1 cellular context compared by ENCODE assay signal in genomic region chr10:25016349-25017246, GRCh38.
TF ChIP-seq lines count a peak whose summit lies in the region.

Gene THNSL1, plus strand, starts transcription at chr10:25016612. Its CDS starts 6,612 bp downstream, at chr10:25023224.

TF ChIP-seq in GM12878, 131 proteins besides CTCF, POLR2A, EP300 and RAD21 (continued from another document and continues in another):
- TF ChIP-seq ZBTB33 (IDR thresholded peaks at IDR 0.05) (peak; percentile 74), ZBTB40 (IDR thresholded peaks at IDR 0.05; ENCODE audit: borderline replicate concordance) (no peak; the same call in 1 of the 2 replicates), SIX5 (IDR thresholded peaks at IDR 0.05; ENCODE audit: low read depth, low read length, severe bottlenecking) (no peak), E4F1 (IDR thresholded peaks at IDR 0.05; ENCODE audit: borderline replicate concordance, partially characterized antibody) (no peak), FOXK2 (IDR thresholded peaks at IDR 0.05) (no peak), CBX5 (IDR thresholded peaks at IDR 0.05; ENCODE audit: low read depth) (no peak), TARDBP (IDR thresholded peaks at IDR 0.05; ENCODE audit: borderline replicate concordance) (peak; percentile 55; the same call in 1 of the 2 replicates), BCLAF1 (IDR thresholded peaks at IDR 0.05) (no peak), BMI1 (IDR thresholded peaks at IDR 0.05; ENCODE audit: borderline replicate concordance) (no peak), MYC (IDR thresholded peaks at IDR 0.05; ENCODE audit: insufficient read depth, insufficient read length, insufficient replicate concordance, low read length, severe bottlenecking) (peak; percentile 55), SP1 (IDR thresholded peaks at IDR 0.05; ENCODE audit: low read depth, low read length) (no peak), NKRF (conservative IDR thresholded peaks at IDR 0.05) (peak; percentile 81), SMARCA5 (IDR thresholded peaks at IDR 0.05) (no peak), ZBTB11 (CRISPR knock-in tag; IDR thresholded peaks at IDR 0.05) (no peak), ZBED1 (IDR thresholded peaks at IDR 0.05; ENCODE audit: borderline replicate concordance) (no peak), FOS (IDR thresholded peaks at IDR 0.05; ENCODE audit: borderline replicate concordance, extremely low read depth, insufficient read length) (no peak), JUNB (IDR thresholded peaks at IDR 0.05) (no peak), WRNIP1 (IDR thresholded peaks at IDR 0.05; ENCODE audit: borderline replicate concordance, low read depth, low read length) (no peak), ESRRA (IDR thresholded peaks at IDR 0.05; ENCODE audit: low read length) (no peak), SMAD5 (IDR thresholded peaks at IDR 0.05; ENCODE audit: low read depth) (peak; percentile 89), IRF3 (IDR thresholded peaks at IDR 0.05) (no peak), ZBTB4 (CRISPR knock-in tag; IDR thresholded peaks at IDR 0.05) (no peak), HDGF (IDR thresholded peaks at IDR 0.05) (0 out of 2 replicates have a peak, but pooled peaks have one; percentile 17)
- TF ChIP-seq, protein P1, sequence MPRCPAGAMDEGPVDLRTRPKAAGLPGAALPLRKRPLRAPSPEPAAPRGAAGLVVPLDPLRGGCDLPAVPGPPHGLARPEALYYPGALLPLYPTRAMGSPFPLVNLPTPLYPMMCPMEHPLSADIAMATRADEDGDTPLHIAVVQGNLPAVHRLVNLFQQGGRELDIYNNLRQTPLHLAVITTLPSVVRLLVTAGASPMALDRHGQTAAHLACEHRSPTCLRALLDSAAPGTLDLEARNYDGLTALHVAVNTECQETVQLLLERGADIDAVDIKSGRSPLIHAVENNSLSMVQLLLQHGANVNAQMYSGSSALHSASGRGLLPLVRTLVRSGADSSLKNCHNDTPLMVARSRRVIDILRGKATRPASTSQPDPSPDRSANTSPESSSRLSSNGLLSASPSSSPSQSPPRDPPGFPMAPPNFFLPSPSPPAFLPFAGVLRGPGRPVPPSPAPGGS (IDR thresholded peaks at IDR 0.05; ENCODE audit: borderline replicate concordance, insufficient read depth, low read depth, low read length, poor library complexity, severe bottlenecking): peak; percentile 20
- TF ChIP-seq, protein P2, sequence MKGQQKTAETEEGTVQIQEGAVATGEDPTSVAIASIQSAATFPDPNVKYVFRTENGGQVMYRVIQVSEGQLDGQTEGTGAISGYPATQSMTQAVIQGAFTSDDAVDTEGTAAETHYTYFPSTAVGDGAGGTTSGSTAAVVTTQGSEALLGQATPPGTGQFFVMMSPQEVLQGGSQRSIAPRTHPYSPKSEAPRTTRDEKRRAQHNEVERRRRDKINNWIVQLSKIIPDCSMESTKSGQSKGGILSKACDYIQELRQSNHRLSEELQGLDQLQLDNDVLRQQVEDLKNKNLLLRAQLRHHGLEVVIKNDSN (IDR thresholded peaks at IDR 0.05; ENCODE audit: borderline replicate concordance, extremely low read length, insufficient read depth, low read depth, low read length): peak; percentile 97
- TF ChIP-seq, protein P3, sequence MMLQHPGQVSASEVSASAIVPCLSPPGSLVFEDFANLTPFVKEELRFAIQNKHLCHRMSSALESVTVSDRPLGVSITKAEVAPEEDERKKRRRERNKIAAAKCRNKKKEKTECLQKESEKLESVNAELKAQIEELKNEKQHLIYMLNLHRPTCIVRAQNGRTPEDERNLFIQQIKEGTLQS (IDR thresholded peaks at IDR 0.05; ENCODE audit: borderline replicate concordance, extremely low read depth, low read depth, low read length): peak; percentile 78; the same call in 1 of the 2 replicates
